1 cellular context compared by ENCODE assay signal in genomic region chr7:77699056-77699455, GRCh38.
A peak's percentile ranks its signal among the peaks of the same experiment; 100 is the strongest.
TF ChIP-seq lines count a peak whose summit lies in the region.

No MANE protein-coding gene starts in this region.

TF ChIP-seq in GM12878, 131 proteins besides CTCF, POLR2A, EP300 and RAD21 (continued from another document):
- TF ChIP-seq CUX1 (IDR thresholded peaks at IDR 0.05; ENCODE audit: insufficient replicate concordance, low read depth, low read length), result peak; percentile 43
- peak; percentile 32; the same call in 1 of the 2 replicates for TF ChIP-seq IKZF1 (conservative IDR thresholded peaks at IDR 0.05)
- TF ChIP-seq SUPT20H (IDR thresholded peaks at IDR 0.05; ENCODE audit: borderline replicate concordance, control insufficient read depth, low read depth, low read length), result no peak
- TF ChIP-seq RUNX3 (IDR thresholded peaks at IDR 0.05; ENCODE audit: low read length), result peak; percentile 71
- no peak for TF ChIP-seq ZNF687 (IDR thresholded peaks at IDR 0.05)
- TF ChIP-seq RFX5 (IDR thresholded peaks at IDR 0.05; ENCODE audit: low read depth, low read length), result no peak
- TF ChIP-seq ZNF24 (IDR thresholded peaks at IDR 0.05), result no peak
- TF ChIP-seq FOXM1 (IDR thresholded peaks at IDR 0.05; ENCODE audit: low read depth, low read length), result 0 out of 2 replicates have a peak, but pooled peaks have one; percentile 52
- TF ChIP-seq REST (IDR thresholded peaks at IDR 0.05; ENCODE audit: low read depth, low read length), result no peak
- TF ChIP-seq NFYA (IDR thresholded peaks at IDR 0.05; ENCODE audit: borderline replicate concordance, low read depth, low read length), result no peak
- TF ChIP-seq MEF2B (IDR thresholded peaks at IDR 0.05; ENCODE audit: partially characterized antibody, poor library complexity, severe bottlenecking), result no peak
- TF ChIP-seq ZNF384 (IDR thresholded peaks at IDR 0.05; ENCODE audit: borderline replicate concordance, low read depth, low read length), result no peak
- TF ChIP-seq SRF (IDR thresholded peaks at IDR 0.05; ENCODE audit: low read depth in 2 of 2, low read length in 2 of 2), result 0 out of 4 replicates have a peak, but pooled peaks of 1 of the 2 experiments have one; percentile 39
- TF ChIP-seq ATF3 (IDR thresholded peaks at IDR 0.05; ENCODE audit: borderline replicate concordance, extremely low read depth, low read depth, low read length), result no peak
- no peak for TF ChIP-seq PRDM15 (CRISPR knock-in tag; IDR thresholded peaks at IDR 0.05)
- TF ChIP-seq USF1 (IDR thresholded peaks at IDR 0.05; ENCODE audit: borderline replicate concordance, extremely low read length, insufficient read depth, low read depth, low read length), result no peak
- TF ChIP-seq BCL3 (IDR thresholded peaks at IDR 0.05; ENCODE audit: borderline replicate concordance, insufficient read depth, low read depth, low read length, poor library complexity, severe bottlenecking), result no peak
- no peak for TF ChIP-seq E2F4 (IDR thresholded peaks at IDR 0.05; ENCODE audit: low read depth, low read length)
- peak; percentile 49; the same call in 1 of the 2 replicates for TF ChIP-seq DPF2 (IDR thresholded peaks at IDR 0.05)
- TF ChIP-seq MLLT1 (IDR thresholded peaks at IDR 0.05), result no peak
